In the genomic region with DNA sequence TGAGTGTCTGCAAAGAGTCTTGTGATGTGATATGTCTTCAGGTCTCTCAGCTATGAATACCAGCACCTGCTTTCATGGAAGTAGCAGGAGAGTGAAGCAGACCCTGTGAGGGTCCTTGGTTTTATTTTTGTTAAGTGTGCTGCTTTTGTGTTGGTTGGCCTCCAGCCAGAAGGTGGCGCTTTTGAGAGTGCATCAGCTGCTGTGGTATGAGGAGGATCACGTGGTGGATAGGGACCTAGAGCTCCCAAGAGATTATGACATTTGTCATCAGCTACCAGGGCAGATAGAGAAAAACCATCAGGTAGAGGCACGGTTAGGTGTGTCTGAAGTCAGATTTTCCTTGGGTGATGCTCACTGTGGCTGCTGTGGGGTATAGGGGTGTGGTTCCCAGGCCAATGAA, we compare ENCODE assay signal across 9 cellular contexts.
DNase-seq lines count a peak whose midpoint lies in the region; ATAC-seq, FAIRE-seq and TF ChIP-seq lines count a peak whose summit lies in the region.
"Had no signal": no experiment of that assay in that cellular context is flagged by ENCODE, and none has a peak within 500 bp of the region (broad histone marks: within the 10 kb centered on the region; RNA-seq: fewer than 3 reads in every experiment).

No MANE protein-coding gene starts in this region.

- H2AFZ ChIP-seq in GM12878 (ENCODE audit: control insufficient read depth, low read depth, low read length), result no peak overlapping the region

- no peak overlapping the region for H3K4me2 ChIP-seq in GM12878 (ENCODE audit: control insufficient read depth, insufficient read depth)

- TF ChIP-seq RAD21 in GM12878 (IDR thresholded peaks at IDR 0.05; ENCODE audit: insufficient read depth, low read depth, low read length), result no peak

- DNase-seq in GM12864 (ENCODE audit: low read depth) (no peak), KBM-7 (peak; percentile 38), GM12878 (ENCODE audit: low read depth, low spot score) (no peak), T-helper 9 cell (no peak), retina (no peak), heart left ventricle (no peak), dermis blood vessel endothelial cell (no peak)
- DNase-seq: DMS79 treated with DMSO at 0.1 percent for 48 hours had no signal

- H3K4me1 ChIP-seq in GM12878 (ENCODE audit: control insufficient read depth, insufficient read depth, low read length), result no peaks in the 10 kb centered on the region
- H3K4me1 ChIP-seq in heart left ventricle, result no peaks in the 10 kb centered on the region

- H3K4me3 ChIP-seq in GM12864 (ENCODE audit: low read depth, low read length), result no peak overlapping the region
- H3K4me3 ChIP-seq in GM12878, result no peak overlapping the region
- H3K4me3 ChIP-seq in heart left ventricle, result no peak overlapping the region

- BruUV-seq in GM12878 (replicated peaks; lab: Mats Ljungman, UMichigan), result no TSS peak

- no peaks in the 10 kb centered on the region for H4K20me1 ChIP-seq in GM12878 (ENCODE audit: control insufficient read depth, insufficient read depth)

- peak; percentile 87 for ATAC-seq in GM21367 (IDR thresholded peaks at IDR 0.05; ENCODE audit: unreplicated experiment)
- ATAC-seq in GM12878, result peak; percentile 39
- ATAC-seq in heart left ventricle, result no peak

- WGBS in GM12878 (ENCODE audit: insufficient coverage, insufficient replicate concordance, low lambda C conversion rate, missing lambda C conversion rate), result 9% methylated on average over 3 of the region's 3 CpGs
- 46 to 55% (median 51%) methylated on average over 2 to 3 of the region's 3 CpGs for WGBS in heart left ventricle, 4 donors

- H3K9ac ChIP-seq in GM12878 (ENCODE audit: control insufficient read depth, insufficient read depth, low read length), result no peak overlapping the region

- H3K36me3 ChIP-seq in GM12878 (ENCODE audit: control insufficient read depth in 2 of 2, insufficient read depth in 2 of 2, low read length in 1 of 2), result no peaks in the 10 kb centered on the region
- H3K36me3 ChIP-seq in heart left ventricle, result no peaks in the 10 kb centered on the region

- H3K27me3 ChIP-seq in GM12878 (replicated peaks in 1 of 2; ENCODE audit: control insufficient read depth in 2 of 2, insufficient read depth in 2 of 2, low read length in 1 of 2), result no peaks in the 10 kb centered on the region
- H3K27me3 ChIP-seq in heart left ventricle, result no peaks in the 10 kb centered on the region

- no peaks in the 10 kb centered on the region for H3K79me2 ChIP-seq in GM12878 (ENCODE audit: control insufficient read depth, insufficient read depth, low read length)

- SMC1A ChIA-PET in GM12878 (lab: Charles Lee; ENCODE audit: uncharacterized antibody, unreplicated experiment), result interaction anchor here (1.3 kb wide), 1 partner anchor 1011 kb away, joined by 5 read pairs; no protein-coding TSS in a partner anchor

- TF ChIP-seq CTCF in GM12864 (IDR thresholded peaks at IDR 0.05; ENCODE audit: low read depth, low read length, missing control alignments), result peak; percentile 28
- TF ChIP-seq CTCF in GM12878 (IDR thresholded peaks at IDR 0.05 in 2 of 3, conservative IDR thresholded peaks at IDR 0.05 in 1 of 3; ENCODE audit: control insufficient read depth in 2 of 3, extremely low read depth in 1 of 3, insufficient read depth in 1 of 3, low read depth in 3 of 3, low read length in 3 of 3), result peak in 1 of 3 experiments; percentile 20; a peak in 1 of 6 replicates
- no peak for TF ChIP-seq CTCF in heart left ventricle (IDR thresholded peaks at IDR 0.05)

- H3K9me3 ChIP-seq in GM12878 (replicated peaks; ENCODE audit: control insufficient read depth, insufficient read depth, low read length) (no peaks in the 10 kb centered on the region), heart left ventricle (peaks cover 0 to 8% (median 1%) of the 10 kb centered on the region in 12 donors)

- RAD21 ChIA-PET in GM12878 (lab: Charles Lee; ENCODE audit: unreplicated experiment), result no interaction called here

- POLR2A ChIA-PET in GM12878 (lab: Charles Lee), result no interaction called here

- FAIRE-seq in GM12878 (lab: Jason Lieb, UNC), result no peak

- TF ChIP-seq POLR2A in GM12878 (IDR thresholded peaks at IDR 0.05; ENCODE audit: low read depth, low read length) (no peak), heart left ventricle (IDR thresholded peaks at IDR 0.05) (no peak)

- intact Hi-C loops in GM12878 (cut with micrococcal nuclease; ENCODE audit: unreplicated experiment) (loop anchor here (10.0 kb wide), 1 partner anchor 140 kb away; no protein-coding TSS in a partner anchor), heart left ventricle (cut with DNase I) (loop anchor here in 1 of 10 donors (10.0 kb wide), 1 partner anchor 60 kb away; no protein-coding TSS in a partner anchor)

- CTCF ChIA-PET in GM12878 (lab: Yijun Ruan, JAX), result interaction anchor here (1.7 to 2.5 kb wide), 2 partner anchors 9 to 11 kb away, joined by 3 to 6 read pairs; no protein-coding TSS in a partner anchor

- no peak for TF ChIP-seq EP300 in GM12878 (IDR thresholded peaks at IDR 0.05; ENCODE audit: borderline replicate concordance in 1 of 2, control insufficient read depth in 1 of 2, low read depth in 2 of 2, low read length in 2 of 2)

- in situ Hi-C loops in KBM-7 (cut with MboI; ENCODE audit: low pct_unique_long_range_greater_than_20kb, low sequenced_read_pairs), result no loop called here
- in situ Hi-C loops in GM12878 (cut with MboI), result no loop called here

- H3K27ac ChIP-seq in GM12878 (ENCODE audit: control insufficient read depth, insufficient read depth), result no peak overlapping the region
- no peak overlapping the region for H3K27ac ChIP-seq in heart left ventricle

TF ChIP-seq in GM12878, 131 proteins besides CTCF, POLR2A, EP300 and RAD21:
- TF ChIP-seq MYC (IDR thresholded peaks at IDR 0.05; ENCODE audit: insufficient read depth, insufficient read length, insufficient replicate concordance, low read length, severe bottlenecking) (no peak), SMARCA5 (IDR thresholded peaks at IDR 0.05) (no peak), RAD51 (IDR thresholded peaks at IDR 0.05) (peak; percentile 40; the same call in 1 of the 2 replicates)
- TF ChIP-seq, protein P1, sequence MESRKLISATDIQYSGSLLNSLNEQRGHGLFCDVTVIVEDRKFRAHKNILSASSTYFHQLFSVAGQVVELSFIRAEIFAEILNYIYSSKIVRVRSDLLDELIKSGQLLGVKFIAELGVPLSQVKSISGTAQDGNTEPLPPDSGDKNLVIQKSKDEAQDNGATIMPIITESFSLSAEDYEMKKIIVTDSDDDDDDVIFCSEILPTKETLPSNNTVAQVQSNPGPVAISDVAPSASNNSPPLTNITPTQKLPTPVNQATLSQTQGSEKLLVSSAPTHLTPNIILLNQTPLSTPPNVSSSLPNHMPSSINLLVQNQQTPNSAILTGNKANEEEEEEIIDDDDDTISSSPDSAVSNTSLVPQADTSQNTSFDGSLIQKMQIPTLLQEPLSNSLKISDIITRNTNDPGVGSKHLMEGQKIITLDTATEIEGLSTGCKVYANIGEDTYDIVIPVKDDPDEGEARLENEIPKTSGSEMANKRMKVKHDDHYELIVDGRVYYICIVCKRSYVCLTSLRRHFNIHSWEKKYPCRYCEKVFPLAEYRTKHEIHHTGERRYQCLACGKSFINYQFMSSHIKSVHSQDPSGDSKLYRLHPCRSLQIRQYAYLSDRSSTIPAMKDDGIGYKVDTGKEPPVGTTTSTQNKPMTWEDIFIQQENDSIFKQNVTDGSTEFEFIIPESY (IDR thresholded peaks at IDR 0.05), result no peak

Comparison
In these comparisons a context has a peak if more than half of its experiments do, and no peak if none do; other contexts are left out.
1. ATAC-seq: peak in GM21367 (single experiment) and GM12878 (single experiment); none in heart left ventricle (0 of 4).